ENCODE assay signal across 8 cellular contexts in genomic region chr20:47502271-47502730, GRCh38. TPM values are rescaled to one million over a fixed set of nuclear protein-coding genes. Genes with fewer than 3 reads are reported as not detected.
DNase-seq lines count a peak whose midpoint lies in the region; ATAC-seq and TF ChIP-seq lines count a peak whose summit lies in the region.

No MANE protein-coding gene starts in this region.

- H3K4me3 ChIP-seq in muscle layer of duodenum (ENCODE audit: low read depth in 1 of 2, low read length in 2 of 2) (peak overlapping the region; percentile 85 to 96), vagina (peak overlapping the region; percentile 73 to 98)

- H3K9me3 Mint-ChIP-seq in effector memory CD8-positive, alpha-beta T cell: no peaks in the 10 kb centered on the region

- DNase-seq in T follicular helper cell (ENCODE audit: low read depth): peak; percentile 6
- peak in 1 of 3 experiments; percentile 13 for DNase-seq in effector memory CD8-positive, alpha-beta T cell
- DNase-seq in vagina (ENCODE audit: extremely low spot score in 2 of 2): no peak
- DNase-seq in NCI-H524 treated with DMSO at 0.1 percent for 48 hours (lab: John Stamatoyannopoulos, UW): no peak
- DNase-seq in NCI-H1930 (lab: John Stamatoyannopoulos, UW): no peak

- H3K4me3 Mint-ChIP-seq in effector memory CD8-positive, alpha-beta T cell: peak overlapping the region; percentile 96 to 98

- H3K36me3 Mint-ChIP-seq in effector memory CD8-positive, alpha-beta T cell (ENCODE audit: insufficient read depth): peaks cover 34% of the 10 kb centered on the region

- peaks cover 26 to 40% of the 10 kb centered on the region in 2 donors for H3K4me1 Mint-ChIP-seq in effector memory CD8-positive, alpha-beta T cell (ENCODE audit: low read depth in 2 of 2)

- H3K27ac Mint-ChIP-seq in effector memory CD8-positive, alpha-beta T cell: peak overlapping the region; percentile 95 to 98

- H3K27me3 ChIP-seq in muscle layer of duodenum (ENCODE audit: low read depth, low read length): no peaks in the 10 kb centered on the region
- no peaks in the 10 kb centered on the region for H3K27me3 ChIP-seq in vagina

- intact Hi-C loops in vagina (cut with DNase I): no loop called here

- no peaks in the 10 kb centered on the region for H3K9me3 ChIP-seq in muscle layer of duodenum (ENCODE audit: control insufficient read depth in 1 of 2, low read length in 2 of 2)
- no peaks in the 10 kb centered on the region for H3K9me3 ChIP-seq in vagina

- H3K36me3 ChIP-seq in muscle layer of duodenum (ENCODE audit: control insufficient read depth in 1 of 2, insufficient read depth in 2 of 2, low read length in 2 of 2) (peaks cover 0 to 6% of the 10 kb centered on the region in 2 donors), vagina (no peaks in the 10 kb centered on the region)

- H3K27me3 Mint-ChIP-seq in effector memory CD8-positive, alpha-beta T cell: no peaks in the 10 kb centered on the region

- peak; percentile 8 for ATAC-seq in GM18498 (IDR thresholded peaks at IDR 0.05; ENCODE audit: unreplicated experiment)
- ATAC-seq in effector memory CD8-positive, alpha-beta T cell (replicated peaks): peak; percentile 8

- H3K4me1 ChIP-seq in muscle layer of duodenum (ENCODE audit: control insufficient read depth in 1 of 2, insufficient read depth in 2 of 2, low read length in 2 of 2) (peaks cover 0 to 6% of the 10 kb centered on the region in 2 donors), vagina (peaks cover 33% of the 10 kb centered on the region)

- H3K27ac ChIP-seq in 22Rv1 (peak overlapping the region; percentile 72), muscle layer of duodenum (ENCODE audit: low read length) (peak overlapping the region; percentile 82), vagina (peak overlapping the region; percentile 97)

- TF ChIP-seq POLR2A in vagina (IDR thresholded peaks at IDR 0.05): no peak

- no peak for TF ChIP-seq CTCF in 22Rv1 (IDR thresholded peaks at IDR 0.05)
- TF ChIP-seq CTCF in vagina (IDR thresholded peaks at IDR 0.05): no peak

RNA-seq across cellular contexts. Expression of gene NCOA3, which starts 0.6 kb away (rescaled TPM):
- 47.1 TPM for total RNA-seq in vagina
